In genomic region chr14:50030049-50030448, GRCh38 we compare ENCODE assay signal across 19 cellular contexts.
A peak's percentile ranks its signal among the peaks of the same experiment; 100 is the strongest.
DNase-seq lines count a peak whose midpoint lies in the region; ATAC-seq and TF ChIP-seq lines count a peak whose summit lies in the region.
"Had no signal": no experiment of that assay in that cellular context is flagged by ENCODE, and none has a peak within 500 bp of the region (broad histone marks: within the 10 kb centered on the region; RNA-seq: fewer than 3 reads in every experiment).

No MANE protein-coding gene starts in this region.

- H3K36me3 Mint-ChIP-seq in central memory CD8-positive, alpha-beta T cell (ENCODE audit: insufficient read depth) = peaks cover 9% of the 10 kb centered on the region

- H3K9me1 ChIP-seq in IMR-90 (ENCODE audit: insufficient read depth, low read length) = no peaks in the 10 kb centered on the region

- POLR2A ChIA-PET in IMR-90 (lab: Charles Lee; ENCODE audit: unreplicated experiment) = no interaction called here

- intact Hi-C loops in IMR-90 (cut with micrococcal nuclease) (no loop called here), sciatic nerve (cut with DNase I) (no loop called here)

- H2BK120ac ChIP-seq in IMR-90 (ENCODE audit: low read depth, low read length) (no peak overlapping the region), trophoblast cell (ENCODE audit: insufficient read depth, low read length, poor library complexity) (no peak overlapping the region)

- no CpG with 5 or more reads among the region's 2 CpGs for WGBS in IMR-90 (ENCODE audit: extremely low coverage in 2 of 2, insufficient read length in 1 of 2), 2 experiments
- no CpG with 5 or more reads among the region's 2 CpGs for WGBS in trophoblast cell (ENCODE audit: extremely low coverage, insufficient coverage, insufficient read length)

- no peak for TF ChIP-seq POLR2A in IMR-90 (IDR thresholded peaks at IDR 0.05; ENCODE audit: low read depth, low read length)

- no peak overlapping the region for H3K4me3 Mint-ChIP-seq in central memory CD8-positive, alpha-beta T cell
- H3K4me3 Mint-ChIP-seq: CD8-positive, alpha-beta memory T cell had no signal

- H3K14ac ChIP-seq in IMR-90 (replicated peaks; ENCODE audit: low read depth, low read length) = 0 out of 2 replicates have a peak overlapping the region, but pooled peaks have one; percentile 9
- H3K14ac ChIP-seq in trophoblast cell (ENCODE audit: low read length) = no peak overlapping the region

- no peak overlapping the region for H4K91ac ChIP-seq in IMR-90 (ENCODE audit: insufficient read depth, low read depth, low read length)
- H4K91ac ChIP-seq in trophoblast cell (ENCODE audit: low read depth, low read length) = peak overlapping the region; percentile 74

- H3K4me3 ChIP-seq in IMR-90 (ENCODE audit: insufficient read depth, low read depth, low read length) = no peak overlapping the region
- no peak overlapping the region for H3K4me3 ChIP-seq in trophoblast cell (ENCODE audit: low read depth, low read length)
- no peak overlapping the region for H3K4me3 ChIP-seq in MG63
- H3K4me3 ChIP-seq: SJSA1 had no signal

- H3K23ac ChIP-seq in IMR-90 (ENCODE audit: low read depth, low read length) = no peak overlapping the region
- no peak overlapping the region for H3K23ac ChIP-seq in trophoblast cell (ENCODE audit: low read length)

- H2AK9ac ChIP-seq in IMR-90 (replicated peaks; ENCODE audit: low read depth, low read length, poor library complexity) = no peak overlapping the region

- no peaks in the 10 kb centered on the region for H3K79me2 ChIP-seq in trophoblast cell (ENCODE audit: control insufficient read depth, insufficient read depth, low read length, poor library complexity)

- no peak overlapping the region for H3K27ac ChIP-seq in IMR-90 (ENCODE audit: insufficient read depth, low read length)
- no peak overlapping the region for H3K27ac ChIP-seq in trophoblast cell (ENCODE audit: low read depth, low read length)
- H3K27ac ChIP-seq: SJSA1 had no signal

- dilution Hi-C loops in IMR-90 (cut with HindIII; ENCODE audit: low sequenced_read_pairs, unreplicated experiment) = no loop called here

- no peak overlapping the region for H4K5ac ChIP-seq in IMR-90 (ENCODE audit: low read depth, low read length)

- DNase-seq in IMR-90 (no peak), MV-4-11 (lab: John Stamatoyannopoulos, UW) (peak; percentile 45), trophoblast cell (no peak), MG63 (no peak), sciatic nerve (ENCODE audit: low spot score) (no peak)
- no peak for DNase-seq in central memory CD8-positive, alpha-beta T cell (ENCODE audit: low spot score in 2 of 2)
- DNase-seq: Calu3; CD8-positive, alpha-beta memory T cell; DMS153; KBM-7; NCI-H1417; NCI-H1694 treated with DMSO at 0.1 percent for 48 hours; NCI-H2081 treated with DMSO at 0.1 percent for 48 hours; NCI-H2171 treated with DMSO at 0.1 percent for 48 hours; NCI-H524 treated with DMSO at 0.1 percent for 48 hours; NCI-H82 had no signal

- no peaks in the 10 kb centered on the region for H3K27me3 Mint-ChIP-seq in central memory CD8-positive, alpha-beta T cell
- H3K27me3 Mint-ChIP-seq: CD8-positive, alpha-beta memory T cell had no signal

- H2BK5ac ChIP-seq in IMR-90 (ENCODE audit: low read depth, low read length, poor library complexity, severe bottlenecking) (no peak overlapping the region), trophoblast cell (ENCODE audit: low read depth, low read length, poor library complexity) (peak overlapping the region; percentile 46)

- H3K27ac Mint-ChIP-seq in central memory CD8-positive, alpha-beta T cell (ENCODE audit: low read depth) = peak overlapping the region; percentile 19

- peaks cover 13% of the 10 kb centered on the region for H3K4me1 Mint-ChIP-seq in central memory CD8-positive, alpha-beta T cell

- no peak overlapping the region for H3K56ac ChIP-seq in IMR-90 (ENCODE audit: extremely low read depth, insufficient read depth, low read length)

- H3K4me2 ChIP-seq in IMR-90 (ENCODE audit: low read depth, low read length) (no peak overlapping the region), trophoblast cell (ENCODE audit: low read length) (no peak overlapping the region)

- peaks cover 7% of the 10 kb centered on the region for H3K4me1 ChIP-seq in IMR-90 (ENCODE audit: control insufficient read depth, insufficient read depth, low read length)
- peaks cover 0 to 6% of the 10 kb centered on the region in 2 experiments for H3K4me1 ChIP-seq in trophoblast cell (ENCODE audit: control insufficient read depth in 1 of 2, insufficient read depth in 2 of 2, low read length in 2 of 2)
- H3K4me1 ChIP-seq: SJSA1 had no signal

- no peak overlapping the region for H2BK20ac ChIP-seq in IMR-90 (ENCODE audit: low read depth, low read length)

- no peaks in the 10 kb centered on the region for H3K9me3 Mint-ChIP-seq in central memory CD8-positive, alpha-beta T cell

- H2BK12ac ChIP-seq in trophoblast cell (ENCODE audit: low read length) = no peak overlapping the region

- ATAC-seq in IMR-90 (ENCODE audit: low read depth) = no peak
- ATAC-seq in central memory CD8-positive, alpha-beta T cell (replicated peaks; ENCODE audit: extremely low read depth, poor library complexity, severe bottlenecking) = no peak
- ATAC-seq in sciatic nerve = no peak
- ATAC-seq in HG03457 (IDR thresholded peaks at IDR 0.05; ENCODE audit: unreplicated experiment) = no peak
- ATAC-seq: Right ventricle myocardium inferior had no signal

- peaks cover 6% of the 10 kb centered on the region for H3K9me3 ChIP-seq in IMR-90 (ENCODE audit: control insufficient read depth, insufficient read depth, low read length)
- peaks cover 2% of the 10 kb centered on the region for H3K9me3 ChIP-seq in trophoblast cell (ENCODE audit: insufficient read depth, low read depth, low read length)
- H3K9me3 ChIP-seq in MG63 = peaks cover 9% of the 10 kb centered on the region

- H2AFZ ChIP-seq in IMR-90 (replicated peaks; ENCODE audit: low read length, poor library complexity) (no peak overlapping the region), trophoblast cell (ENCODE audit: insufficient read depth, low read length, poor library complexity) (no peak overlapping the region)

- H3K9ac ChIP-seq in IMR-90 (ENCODE audit: low read depth, low read length) (no peak overlapping the region), trophoblast cell (ENCODE audit: low read length) (no peak overlapping the region)

- no peak for TF ChIP-seq RAD21 in IMR-90 (IDR thresholded peaks at IDR 0.05; ENCODE audit: low read length)

- no peak overlapping the region for H4K12ac ChIP-seq in trophoblast cell (ENCODE audit: low read depth, low read length)

- H3K18ac ChIP-seq in IMR-90 (ENCODE audit: low read depth, low read length) (no peak overlapping the region), trophoblast cell (ENCODE audit: low read length) (no peak overlapping the region)

- no peaks in the 10 kb centered on the region for H3K36me3 ChIP-seq in IMR-90 (ENCODE audit: control insufficient read depth, insufficient read depth, low read length)
- H3K36me3 ChIP-seq in trophoblast cell (ENCODE audit: control insufficient read depth in 1 of 2, insufficient read depth in 2 of 2, low read length in 2 of 2) = peaks cover 0 to 2% of the 10 kb centered on the region in 2 experiments
- no peaks in the 10 kb centered on the region for H3K36me3 ChIP-seq in MG63
- H3K36me3 ChIP-seq: SJSA1 had no signal

- no peak overlapping the region; the same call in 2 of the 3 replicates for H2BK15ac ChIP-seq in IMR-90 (ENCODE audit: low read depth, low read length)

- H4K20me1 ChIP-seq in IMR-90 (ENCODE audit: insufficient read depth, low read length) = no peaks in the 10 kb centered on the region

- CTCF ChIA-PET in IMR-90 (lab: Yijun Ruan, JAX) = no interaction called here

- H3K79me1 ChIP-seq in IMR-90 (ENCODE audit: low read depth in 1 of 2, low read length in 2 of 2) (no peaks in the 10 kb centered on the region), trophoblast cell (ENCODE audit: low read length) (peaks cover 21% of the 10 kb centered on the region)

- H3K4ac ChIP-seq in IMR-90 (ENCODE audit: low read depth, low read length) = no peak overlapping the region
- no peak overlapping the region for H3K4ac ChIP-seq in trophoblast cell (ENCODE audit: low read depth, low read length)

- in situ Hi-C loops in IMR-90 (cut with MboI; ENCODE audit: low sequenced_read_pairs) = no loop called here

- BruUV-seq in IMR-90 (replicated peaks; lab: Mats Ljungman, UMichigan) = no TSS peak

- H3K27me3 ChIP-seq in IMR-90 (ENCODE audit: control insufficient read depth, insufficient read depth, low read length) (no peaks in the 10 kb centered on the region), trophoblast cell (ENCODE audit: insufficient read depth, low read length) (no peaks in the 10 kb centered on the region), MG63 (no peaks in the 10 kb centered on the region)
- H3K27me3 ChIP-seq: SJSA1 had no signal

- H2AK5ac ChIP-seq in IMR-90 (ENCODE audit: low read depth, low read length) (no peak overlapping the region), trophoblast cell (ENCODE audit: low read length) (no peak overlapping the region)

- no peak overlapping the region for H4K8ac ChIP-seq in IMR-90 (ENCODE audit: low read depth in 2 of 2, low read length in 2 of 2)
- H4K8ac ChIP-seq in trophoblast cell (ENCODE audit: low read depth, low read length) = no peak overlapping the region

- TF ChIP-seq CTCF in IMR-90 (conservative IDR thresholded peaks at IDR 0.05; ENCODE audit: low read depth, low read length) = no peak

TF ChIP-seq in IMR-90, 13 proteins besides CTCF, POLR2A, EP300 and RAD21 (continues in another document):
- TF ChIP-seq BHLHE40 (IDR thresholded peaks at IDR 0.05; ENCODE audit: low read depth, low read length) = no peak
- no peak for TF ChIP-seq FOS (IDR thresholded peaks at IDR 0.05; ENCODE audit: low read depth, low read length)
- no peak for TF ChIP-seq NFE2L2 (IDR thresholded peaks at IDR 0.05; ENCODE audit: low read depth, low read length)
- no peak for TF ChIP-seq CEBPB (IDR thresholded peaks at IDR 0.05; ENCODE audit: low read depth, low read length)
- TF ChIP-seq CHD1 (IDR thresholded peaks at IDR 0.05; ENCODE audit: low read depth, low read length) = no peak
- no peak for TF ChIP-seq ELK1 (IDR thresholded peaks at IDR 0.05; ENCODE audit: borderline replicate concordance, low read depth, low read length)
- TF ChIP-seq SMC3 (IDR thresholded peaks at IDR 0.05; ENCODE audit: low read depth, low read length) = no peak
- TF ChIP-seq MXI1 (IDR thresholded peaks at IDR 0.05; ENCODE audit: borderline replicate concordance, low read depth, low read length) = no peak
- TF ChIP-seq RCOR1 (IDR thresholded peaks at IDR 0.05; ENCODE audit: insufficient replicate concordance, low read length) = no peak
- TF ChIP-seq MAFK (IDR thresholded peaks at IDR 0.05; ENCODE audit: low read depth, low read length) = no peak
